In genomic region chr5:122846051-122846567, GRCh38 we compare ENCODE assay signal across 8 cellular contexts. TPM values are rescaled to one million over a fixed set of nuclear protein-coding genes. Genes with fewer than 3 reads are reported as not detected.
DNase-seq lines count a peak whose midpoint lies in the region; ATAC-seq and TF ChIP-seq lines count a peak whose summit lies in the region.

No MANE protein-coding gene starts in this region.

- H3K27me3 ChIP-seq in Peyer's patch: no peaks in the 10 kb centered on the region

- peaks cover 0 to 10% (median 4%) of the 10 kb centered on the region in 4 donors for H3K4me1 ChIP-seq in Peyer's patch

- no peaks in the 10 kb centered on the region for H3K36me3 ChIP-seq in Peyer's patch

- H3K9me3 Mint-ChIP-seq in effector memory CD8-positive, alpha-beta T cell: no peaks in the 10 kb centered on the region
- no peaks in the 10 kb centered on the region for H3K9me3 Mint-ChIP-seq in natural killer cell treated with Interleukin-12 subunit alpha and Interleukin-12 subunit beta and Interleukin-15 and Interleukin-18, amount 100 ng/mL, for 72 hours

- DNase-seq in NCI-H2227 (lab: John Stamatoyannopoulos, UW; ENCODE audit: unreplicated experiment) (peak; percentile 21), NCI-H2227 treated with DMSO at 0.1 percent for 48 hours (lab: John Stamatoyannopoulos, UW) (no peak), Peyer's patch (no peak), NCI-H1930 (lab: John Stamatoyannopoulos, UW) (no peak), Kasumi-1 (lab: John Stamatoyannopoulos, UW) (no peak)
- DNase-seq in effector memory CD8-positive, alpha-beta T cell: no peak
- no peak for DNase-seq in natural killer cell treated with Interleukin-12 subunit alpha and Interleukin-12 subunit beta and Interleukin-15 and Interleukin-18, amount 100 ng/mL, for 72 hours (ENCODE audit: low spot score)

- peaks cover 27 to 36% of the 10 kb centered on the region in 2 donors for H3K4me1 Mint-ChIP-seq in effector memory CD8-positive, alpha-beta T cell (ENCODE audit: low read depth in 2 of 2)
- H3K4me1 Mint-ChIP-seq in natural killer cell treated with Interleukin-12 subunit alpha and Interleukin-12 subunit beta and Interleukin-15 and Interleukin-18, amount 100 ng/mL, for 72 hours (ENCODE audit: low read depth in 2 of 2): peaks cover 17 to 23% of the 10 kb centered on the region in 2 donors

- H3K27me3 Mint-ChIP-seq in effector memory CD8-positive, alpha-beta T cell: no peaks in the 10 kb centered on the region
- H3K27me3 Mint-ChIP-seq in natural killer cell treated with Interleukin-12 subunit alpha and Interleukin-12 subunit beta and Interleukin-15 and Interleukin-18, amount 100 ng/mL, for 72 hours: peaks cover 4 to 8% of the 10 kb centered on the region in 2 donors

- peaks cover 5% of the 10 kb centered on the region for H3K36me3 Mint-ChIP-seq in effector memory CD8-positive, alpha-beta T cell (ENCODE audit: insufficient read depth)
- no peaks in the 10 kb centered on the region for H3K36me3 Mint-ChIP-seq in natural killer cell treated with Interleukin-12 subunit alpha and Interleukin-12 subunit beta and Interleukin-15 and Interleukin-18, amount 100 ng/mL, for 72 hours

- TF ChIP-seq CTCF in Peyer's patch (IDR thresholded peaks at IDR 0.05): no peak

- H3K4me3 ChIP-seq in Peyer's patch: peak overlapping the region; percentile 76 to 95 (median 82)

- peak overlapping the region; percentile 79 to 92 (median 85) for H3K27ac ChIP-seq in Peyer's patch

- no peaks in the 10 kb centered on the region for H3K9me3 ChIP-seq in Peyer's patch

- no peak for ATAC-seq in effector memory CD8-positive, alpha-beta T cell (replicated peaks)
- ATAC-seq in natural killer cell treated with Interleukin-12 subunit alpha and Interleukin-12 subunit beta and Interleukin-15 and Interleukin-18, amount 100 ng/mL, for 72 hours: no peak
- no peak for ATAC-seq in GM19035 (IDR thresholded peaks at IDR 0.05; ENCODE audit: unreplicated experiment)

- peak overlapping the region; percentile 86 to 88 for H3K27ac Mint-ChIP-seq in effector memory CD8-positive, alpha-beta T cell
- peak overlapping the region in 1 of 2 donors; percentile 73 for H3K27ac Mint-ChIP-seq in natural killer cell treated with Interleukin-12 subunit alpha and Interleukin-12 subunit beta and Interleukin-15 and Interleukin-18, amount 100 ng/mL, for 72 hours

- TF ChIP-seq POLR2A in Peyer's patch (IDR thresholded peaks at IDR 0.05): no peak

- H3K4me3 Mint-ChIP-seq in effector memory CD8-positive, alpha-beta T cell: peak overlapping the region; percentile 79 to 83
- H3K4me3 Mint-ChIP-seq in natural killer cell treated with Interleukin-12 subunit alpha and Interleukin-12 subunit beta and Interleukin-15 and Interleukin-18, amount 100 ng/mL, for 72 hours: peak overlapping the region; percentile 94

RNA-seq across cellular contexts. Expression of gene SNX24, which starts 0.7 kb away (rescaled TPM):
- 10 to 100 TPM; 19.4 to 45.5 (median 29.3) TPM for total RNA-seq in Peyer's patch
- total RNA-seq in natural killer cell treated with Interleukin-12 subunit alpha and Interleukin-12 subunit beta and Interleukin-15 and Interleukin-18, amount 100 ng/mL, for 72 hours: 1 to 10 TPM; 3.8 to 4.7 TPM
